In the genomic region with DNA sequence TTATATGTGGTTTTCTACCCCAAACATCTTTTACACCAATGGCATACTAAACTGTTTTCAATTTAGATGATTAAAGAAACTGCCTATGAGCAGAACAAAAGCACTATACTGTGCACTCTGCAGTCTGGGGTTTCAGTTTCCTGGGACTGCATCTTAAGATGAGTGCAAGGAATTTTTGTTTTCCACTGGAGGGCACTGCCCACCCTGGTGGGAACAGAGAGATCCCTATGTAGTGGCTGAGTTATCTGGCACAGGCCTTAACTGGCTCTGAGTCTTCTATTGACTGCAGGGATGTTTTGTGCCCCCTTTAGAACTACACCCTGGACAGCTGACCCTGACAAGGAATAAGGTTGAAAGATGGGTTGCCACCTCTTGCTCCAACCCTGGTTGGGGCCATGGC, we compare ENCODE assay signal across 1 cellular context.
TF ChIP-seq lines count a peak whose summit lies in the region.

No MANE protein-coding gene starts in this region.

TF ChIP-seq in HepG2, 621 proteins besides CTCF, POLR2A, EP300 and RAD21:
- TF ChIP-seq, protein P1, sequence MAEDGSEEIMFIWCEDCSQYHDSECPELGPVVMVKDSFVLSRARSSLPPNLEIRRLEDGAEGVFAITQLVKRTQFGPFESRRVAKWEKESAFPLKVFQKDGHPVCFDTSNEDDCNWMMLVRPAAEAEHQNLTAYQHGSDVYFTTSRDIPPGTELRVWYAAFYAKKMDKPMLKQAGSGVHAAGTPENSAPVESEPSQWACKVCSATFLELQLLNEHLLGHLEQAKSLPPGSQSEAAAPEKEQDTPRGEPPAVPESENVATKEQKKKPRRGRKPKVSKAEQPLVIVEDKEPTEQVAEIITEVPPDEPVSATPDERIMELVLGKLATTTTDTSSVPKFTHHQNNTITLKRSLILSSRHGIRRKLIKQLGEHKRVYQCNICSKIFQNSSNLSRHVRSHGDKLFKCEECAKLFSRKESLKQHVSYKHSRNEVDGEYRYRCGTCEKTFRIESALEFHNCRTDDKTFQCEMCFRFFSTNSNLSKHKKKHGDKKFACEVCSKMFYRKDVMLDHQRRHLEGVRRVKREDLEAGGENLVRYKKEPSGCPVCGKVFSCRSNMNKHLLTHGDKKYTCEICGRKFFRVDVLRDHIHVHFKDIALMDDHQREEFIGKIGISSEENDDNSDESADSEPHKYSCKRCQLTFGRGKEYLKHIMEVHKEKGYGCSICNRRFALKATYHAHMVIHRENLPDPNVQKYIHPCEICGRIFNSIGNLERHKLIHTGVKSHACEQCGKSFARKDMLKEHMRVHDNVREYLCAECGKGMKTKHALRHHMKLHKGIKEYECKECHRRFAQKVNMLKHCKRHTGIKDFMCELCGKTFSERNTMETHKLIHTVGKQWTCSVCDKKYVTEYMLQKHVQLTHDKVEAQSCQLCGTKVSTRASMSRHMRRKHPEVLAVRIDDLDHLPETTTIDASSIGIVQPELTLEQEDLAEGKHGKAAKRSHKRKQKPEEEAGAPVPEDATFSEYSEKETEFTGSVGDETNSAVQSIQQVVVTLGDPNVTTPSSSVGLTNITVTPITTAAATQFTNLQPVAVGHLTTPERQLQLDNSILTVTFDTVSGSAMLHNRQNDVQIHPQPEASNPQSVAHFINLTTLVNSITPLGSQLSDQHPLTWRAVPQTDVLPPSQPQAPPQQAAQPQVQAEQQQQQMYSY (CRISPR knock-in tag; IDR thresholded peaks at IDR 0.05), result no peak
- TF ChIP-seq, protein P2, sequence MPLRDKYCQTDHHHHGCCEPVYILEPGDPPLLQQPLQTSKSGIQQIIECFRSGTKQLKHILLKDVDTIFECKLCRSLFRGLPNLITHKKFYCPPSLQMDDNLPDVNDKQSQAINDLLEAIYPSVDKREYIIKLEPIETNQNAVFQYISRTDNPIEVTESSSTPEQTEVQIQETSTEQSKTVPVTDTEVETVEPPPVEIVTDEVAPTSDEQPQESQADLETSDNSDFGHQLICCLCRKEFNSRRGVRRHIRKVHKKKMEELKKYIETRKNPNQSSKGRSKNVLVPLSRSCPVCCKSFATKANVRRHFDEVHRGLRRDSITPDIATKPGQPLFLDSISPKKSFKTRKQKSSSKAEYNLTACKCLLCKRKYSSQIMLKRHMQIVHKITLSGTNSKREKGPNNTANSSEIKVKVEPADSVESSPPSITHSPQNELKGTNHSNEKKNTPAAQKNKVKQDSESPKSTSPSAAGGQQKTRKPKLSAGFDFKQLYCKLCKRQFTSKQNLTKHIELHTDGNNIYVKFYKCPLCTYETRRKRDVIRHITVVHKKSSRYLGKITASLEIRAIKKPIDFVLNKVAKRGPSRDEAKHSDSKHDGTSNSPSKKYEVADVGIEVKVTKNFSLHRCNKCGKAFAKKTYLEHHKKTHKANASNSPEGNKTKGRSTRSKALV (CRISPR knock-in tag; IDR thresholded peaks at IDR 0.05), result no peak
- TF ChIP-seq, protein P3, sequence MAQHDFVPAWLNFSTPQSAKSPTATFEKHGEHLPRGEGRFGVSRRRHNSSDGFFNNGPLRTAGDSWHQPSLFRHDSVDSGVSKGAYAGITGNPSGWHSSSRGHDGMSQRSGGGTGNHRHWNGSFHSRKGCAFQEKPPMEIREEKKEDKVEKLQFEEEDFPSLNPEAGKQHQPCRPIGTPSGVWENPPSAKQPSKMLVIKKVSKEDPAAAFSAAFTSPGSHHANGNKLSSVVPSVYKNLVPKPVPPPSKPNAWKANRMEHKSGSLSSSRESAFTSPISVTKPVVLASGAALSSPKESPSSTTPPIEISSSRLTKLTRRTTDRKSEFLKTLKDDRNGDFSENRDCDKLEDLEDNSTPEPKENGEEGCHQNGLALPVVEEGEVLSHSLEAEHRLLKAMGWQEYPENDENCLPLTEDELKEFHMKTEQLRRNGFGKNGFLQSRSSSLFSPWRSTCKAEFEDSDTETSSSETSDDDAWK (CRISPR knock-in tag; IDR thresholded peaks at IDR 0.05), result no peak
- TF ChIP-seq MTF2 (CRISPR knock-in tag; IDR thresholded peaks at IDR 0.05; ENCODE audit: borderline replicate concordance) (no peak), CENPX (CRISPR knock-in tag; IDR thresholded peaks at IDR 0.05) (no peak), ZNF224 (CRISPR knock-in tag; IDR thresholded peaks at IDR 0.05) (no peak), RARG (CRISPR knock-in tag; IDR thresholded peaks at IDR 0.05; ENCODE audit: low read depth) (no peak), ZFP82 (CRISPR knock-in tag; IDR thresholded peaks at IDR 0.05; ENCODE audit: borderline replicate concordance) (no peak), KDM2A (CRISPR knock-in tag; IDR thresholded peaks at IDR 0.05; ENCODE audit: borderline replicate concordance, low read depth) (no peak), HNRNPK (IDR thresholded peaks at IDR 0.05; ENCODE audit: low read depth, low read length, poor library complexity, severe bottlenecking) (no peak), ZNF766 (CRISPR knock-in tag; IDR thresholded peaks at IDR 0.05; ENCODE audit: borderline replicate concordance) (no peak)
- TF ChIP-seq, protein P4, sequence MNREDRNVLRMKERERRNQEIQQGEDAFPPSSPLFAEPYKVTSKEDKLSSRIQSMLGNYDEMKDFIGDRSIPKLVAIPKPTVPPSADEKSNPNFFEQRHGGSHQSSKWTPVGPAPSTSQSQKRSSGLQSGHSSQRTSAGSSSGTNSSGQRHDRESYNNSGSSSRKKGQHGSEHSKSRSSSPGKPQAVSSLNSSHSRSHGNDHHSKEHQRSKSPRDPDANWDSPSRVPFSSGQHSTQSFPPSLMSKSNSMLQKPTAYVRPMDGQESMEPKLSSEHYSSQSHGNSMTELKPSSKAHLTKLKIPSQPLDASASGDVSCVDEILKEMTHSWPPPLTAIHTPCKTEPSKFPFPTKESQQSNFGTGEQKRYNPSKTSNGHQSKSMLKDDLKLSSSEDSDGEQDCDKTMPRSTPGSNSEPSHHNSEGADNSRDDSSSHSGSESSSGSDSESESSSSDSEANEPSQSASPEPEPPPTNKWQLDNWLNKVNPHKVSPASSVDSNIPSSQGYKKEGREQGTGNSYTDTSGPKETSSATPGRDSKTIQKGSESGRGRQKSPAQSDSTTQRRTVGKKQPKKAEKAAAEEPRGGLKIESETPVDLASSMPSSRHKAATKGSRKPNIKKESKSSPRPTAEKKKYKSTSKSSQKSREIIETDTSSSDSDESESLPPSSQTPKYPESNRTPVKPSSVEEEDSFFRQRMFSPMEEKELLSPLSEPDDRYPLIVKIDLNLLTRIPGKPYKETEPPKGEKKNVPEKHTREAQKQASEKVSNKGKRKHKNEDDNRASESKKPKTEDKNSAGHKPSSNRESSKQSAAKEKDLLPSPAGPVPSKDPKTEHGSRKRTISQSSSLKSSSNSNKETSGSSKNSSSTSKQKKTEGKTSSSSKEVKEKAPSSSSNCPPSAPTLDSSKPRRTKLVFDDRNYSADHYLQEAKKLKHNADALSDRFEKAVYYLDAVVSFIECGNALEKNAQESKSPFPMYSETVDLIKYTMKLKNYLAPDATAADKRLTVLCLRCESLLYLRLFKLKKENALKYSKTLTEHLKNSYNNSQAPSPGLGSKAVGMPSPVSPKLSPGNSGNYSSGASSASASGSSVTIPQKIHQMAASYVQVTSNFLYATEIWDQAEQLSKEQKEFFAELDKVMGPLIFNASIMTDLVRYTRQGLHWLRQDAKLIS (CRISPR knock-in tag; IDR thresholded peaks at IDR 0.05), result no peak
- TF ChIP-seq, protein P5, sequence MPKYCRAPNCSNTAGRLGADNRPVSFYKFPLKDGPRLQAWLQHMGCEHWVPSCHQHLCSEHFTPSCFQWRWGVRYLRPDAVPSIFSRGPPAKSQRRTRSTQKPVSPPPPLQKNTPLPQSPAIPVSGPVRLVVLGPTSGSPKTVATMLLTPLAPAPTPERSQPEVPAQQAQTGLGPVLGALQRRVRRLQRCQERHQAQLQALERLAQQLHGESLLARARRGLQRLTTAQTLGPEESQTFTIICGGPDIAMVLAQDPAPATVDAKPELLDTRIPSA (CRISPR knock-in tag; IDR thresholded peaks at IDR 0.05; ENCODE audit: borderline replicate concordance), result no peak
- TF ChIP-seq, protein P6, sequence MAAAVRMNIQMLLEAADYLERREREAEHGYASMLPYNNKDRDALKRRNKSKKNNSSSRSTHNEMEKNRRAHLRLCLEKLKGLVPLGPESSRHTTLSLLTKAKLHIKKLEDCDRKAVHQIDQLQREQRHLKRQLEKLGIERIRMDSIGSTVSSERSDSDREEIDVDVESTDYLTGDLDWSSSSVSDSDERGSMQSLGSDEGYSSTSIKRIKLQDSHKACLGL (CRISPR knock-in tag; IDR thresholded peaks at IDR 0.05), result no peak
- TF ChIP-seq, protein P7, sequence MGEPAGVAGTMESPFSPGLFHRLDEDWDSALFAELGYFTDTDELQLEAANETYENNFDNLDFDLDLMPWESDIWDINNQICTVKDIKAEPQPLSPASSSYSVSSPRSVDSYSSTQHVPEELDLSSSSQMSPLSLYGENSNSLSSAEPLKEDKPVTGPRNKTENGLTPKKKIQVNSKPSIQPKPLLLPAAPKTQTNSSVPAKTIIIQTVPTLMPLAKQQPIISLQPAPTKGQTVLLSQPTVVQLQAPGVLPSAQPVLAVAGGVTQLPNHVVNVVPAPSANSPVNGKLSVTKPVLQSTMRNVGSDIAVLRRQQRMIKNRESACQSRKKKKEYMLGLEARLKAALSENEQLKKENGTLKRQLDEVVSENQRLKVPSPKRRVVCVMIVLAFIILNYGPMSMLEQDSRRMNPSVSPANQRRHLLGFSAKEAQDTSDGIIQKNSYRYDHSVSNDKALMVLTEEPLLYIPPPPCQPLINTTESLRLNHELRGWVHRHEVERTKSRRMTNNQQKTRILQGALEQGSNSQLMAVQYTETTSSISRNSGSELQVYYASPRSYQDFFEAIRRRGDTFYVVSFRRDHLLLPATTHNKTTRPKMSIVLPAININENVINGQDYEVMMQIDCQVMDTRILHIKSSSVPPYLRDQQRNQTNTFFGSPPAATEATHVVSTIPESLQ (CRISPR knock-in tag; conservative IDR thresholded peaks at IDR 0.05), result no peak
- TF ChIP-seq, protein P8, sequence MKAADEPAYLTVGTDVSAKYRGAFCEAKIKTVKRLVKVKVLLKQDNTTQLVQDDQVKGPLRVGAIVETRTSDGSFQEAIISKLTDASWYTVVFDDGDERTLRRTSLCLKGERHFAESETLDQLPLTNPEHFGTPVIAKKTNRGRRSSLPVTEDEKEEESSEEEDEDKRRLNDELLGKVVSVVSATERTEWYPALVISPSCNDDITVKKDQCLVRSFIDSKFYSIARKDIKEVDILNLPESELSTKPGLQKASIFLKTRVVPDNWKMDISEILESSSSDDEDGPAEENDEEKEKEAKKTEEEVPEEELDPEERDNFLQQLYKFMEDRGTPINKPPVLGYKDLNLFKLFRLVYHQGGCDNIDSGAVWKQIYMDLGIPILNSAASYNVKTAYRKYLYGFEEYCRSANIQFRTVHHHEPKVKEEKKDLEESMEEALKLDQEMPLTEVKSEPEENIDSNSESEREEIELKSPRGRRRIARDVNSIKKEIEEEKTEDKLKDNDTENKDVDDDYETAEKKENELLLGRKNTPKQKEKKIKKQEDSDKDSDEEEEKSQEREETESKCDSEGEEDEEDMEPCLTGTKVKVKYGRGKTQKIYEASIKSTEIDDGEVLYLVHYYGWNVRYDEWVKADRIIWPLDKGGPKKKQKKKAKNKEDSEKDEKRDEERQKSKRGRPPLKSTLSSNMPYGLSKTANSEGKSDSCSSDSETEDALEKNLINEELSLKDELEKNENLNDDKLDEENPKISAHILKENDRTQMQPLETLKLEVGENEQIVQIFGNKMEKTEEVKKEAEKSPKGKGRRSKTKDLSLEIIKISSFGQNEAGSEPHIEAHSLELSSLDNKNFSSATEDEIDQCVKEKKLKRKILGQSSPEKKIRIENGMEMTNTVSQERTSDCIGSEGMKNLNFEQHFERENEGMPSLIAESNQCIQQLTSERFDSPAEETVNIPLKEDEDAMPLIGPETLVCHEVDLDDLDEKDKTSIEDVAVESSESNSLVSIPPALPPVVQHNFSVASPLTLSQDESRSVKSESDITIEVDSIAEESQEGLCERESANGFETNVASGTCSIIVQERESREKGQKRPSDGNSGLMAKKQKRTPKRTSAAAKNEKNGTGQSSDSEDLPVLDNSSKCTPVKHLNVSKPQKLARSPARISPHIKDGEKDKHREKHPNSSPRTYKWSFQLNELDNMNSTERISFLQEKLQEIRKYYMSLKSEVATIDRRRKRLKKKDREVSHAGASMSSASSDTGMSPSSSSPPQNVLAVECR (CRISPR knock-in tag; IDR thresholded peaks at IDR 0.05; ENCODE audit: borderline replicate concordance), result no peak
